ENCODE assay signal across 20 cellular contexts in genomic region chr10:121217331-121217730, GRCh38.
A peak's percentile ranks its signal among the peaks of the same experiment; 100 is the strongest.
DNase-seq lines count a peak whose midpoint lies in the region; TF ChIP-seq lines count a peak whose summit lies in the region.
"Had no signal": no experiment of that assay in that cellular context is flagged by ENCODE, and none has a peak within 500 bp of the region (broad histone marks: within the 10 kb centered on the region; RNA-seq: fewer than 3 reads in every experiment).

No MANE protein-coding gene starts in this region.

- no peaks in the 10 kb centered on the region for H3K36me3 Mint-ChIP-seq in neural progenitor cell
- H3K36me3 Mint-ChIP-seq: activated CD8-positive, alpha-beta memory T cell treated with anti-CD3 and anti-CD28 coated beads, Interleukin-2, amount 10 ng/mL, durations not matched to agents 7 days and 5 days; type B pancreatic cell had no signal

- peaks cover 2% of the 10 kb centered on the region for H3K27me3 Mint-ChIP-seq in neural progenitor cell (ENCODE audit: insufficient read depth, low read depth)
- H3K27me3 Mint-ChIP-seq: activated CD8-positive, alpha-beta memory T cell treated with anti-CD3 and anti-CD28 coated beads, Interleukin-2, amount 10 ng/mL, durations not matched to agents 7 days and 5 days; T-helper 17 cell; type B pancreatic cell had no signal

- peak; percentile 38 for DNase-seq in NCI-H146 (lab: John Stamatoyannopoulos, UW)
- peak; percentile 51 for DNase-seq in RPMI8226
- DNase-seq in superior temporal gyrus (ENCODE audit: extremely low spot score): peak; percentile 65
- no peak for DNase-seq in hepatic stellate cell (ENCODE audit: low spot score)
- no peak for DNase-seq in HT-29 (ENCODE audit: low spot score)
- DNase-seq in neural progenitor cell (ENCODE audit: low spot score): no peak
- DNase-seq: activated CD4-positive, alpha-beta T cell treated with anti-CD3 and anti-CD28 coated beads, Interleukin-2, amount 50 U/mL, for 4 hours; activated CD8-positive, alpha-beta memory T cell treated with anti-CD3 and anti-CD28 coated beads, Interleukin-2, amount 10 ng/mL, durations not matched to agents 7 days and 5 days; activated naive CD4-positive, alpha-beta T cell; activated T-cell treated with anti-CD3 and anti-CD28 coated beads, Interleukin-2, amount 50 U/mL, for 48 hours; DMS53; GDM1; Kasumi-1; mesenchymal stem cell; stimulated activated CD4-positive, alpha-beta T cell treated with anti-CD3 and anti-CD28 coated beads, Interleukin-4, amount 100 ng/mL, for 1 hour; T-helper 17 cell had no signal

- H3K4me2 ChIP-seq in neural progenitor cell: no peak overlapping the region
- H3K4me2 ChIP-seq: BLaER1 had no signal

- no peaks in the 10 kb centered on the region for H4K20me1 ChIP-seq in neural progenitor cell (ENCODE audit: low read depth)
- H4K20me1 ChIP-seq: BLaER1 had no signal

- no peak overlapping the region for H2AFZ ChIP-seq in neural progenitor cell (replicated peaks)

- H3F3A ChIP-seq in neural progenitor cell (ENCODE audit: low read depth): no peaks in the 10 kb centered on the region

- no peak overlapping the region for H3K27ac Mint-ChIP-seq in neural progenitor cell
- H3K27ac Mint-ChIP-seq: activated CD8-positive, alpha-beta memory T cell treated with anti-CD3 and anti-CD28 coated beads, Interleukin-2, amount 10 ng/mL, durations not matched to agents 7 days and 5 days; T-helper 17 cell; type B pancreatic cell had no signal

- TF ChIP-seq CTCF in neural progenitor cell (IDR thresholded peaks at IDR 0.05): no peak

- H3K4me3 Mint-ChIP-seq in neural progenitor cell: no peak overlapping the region
- H3K4me3 Mint-ChIP-seq: activated CD8-positive, alpha-beta memory T cell treated with anti-CD3 and anti-CD28 coated beads, Interleukin-2, amount 10 ng/mL, durations not matched to agents 7 days and 5 days; T-helper 17 cell; type B pancreatic cell had no signal

- no peaks in the 10 kb centered on the region for H3K36me3 ChIP-seq in neural progenitor cell
- H3K36me3 ChIP-seq: BLaER1, left ventricle myocardium inferior had no signal

- H3K79me2 ChIP-seq in neural progenitor cell (ENCODE audit: low read depth): no peaks in the 10 kb centered on the region

- no peak overlapping the region for H3K9ac ChIP-seq in neural progenitor cell
- H3K9ac ChIP-seq: BLaER1 had no signal

- H3K4me1 ChIP-seq in neural progenitor cell: no peaks in the 10 kb centered on the region
- H3K4me1 ChIP-seq: BLaER1, left ventricle myocardium inferior had no signal

- H3K4me1 Mint-ChIP-seq in neural progenitor cell: peaks cover 11% of the 10 kb centered on the region
- H3K4me1 Mint-ChIP-seq: activated CD8-positive, alpha-beta memory T cell treated with anti-CD3 and anti-CD28 coated beads, Interleukin-2, amount 10 ng/mL, durations not matched to agents 7 days and 5 days; T-helper 17 cell had no signal

- no peaks in the 10 kb centered on the region for H3K9me3 Mint-ChIP-seq in neural progenitor cell
- H3K9me3 Mint-ChIP-seq: type B pancreatic cell had no signal

- H3K4me3 ChIP-seq in neural progenitor cell: no peak overlapping the region
- H3K4me3 ChIP-seq: BLaER1, left ventricle myocardium inferior had no signal

- peak overlapping the region; percentile 85 for H3K27ac ChIP-seq in layer of hippocampus (ENCODE audit: low read depth, low read length)
- H3K27ac ChIP-seq in neural progenitor cell: no peak overlapping the region
- H3K27ac ChIP-seq: BLaER1, left ventricle myocardium inferior had no signal

- H3K27me3 ChIP-seq in layer of hippocampus (ENCODE audit: control insufficient read depth, insufficient read depth, low read length) (no peaks in the 10 kb centered on the region), neural progenitor cell (no peaks in the 10 kb centered on the region)
- H3K27me3 ChIP-seq: BLaER1 had no signal

- no peaks in the 10 kb centered on the region for H3K9me3 ChIP-seq in neural progenitor cell (ENCODE audit: low read depth)
- H3K9me3 ChIP-seq: BLaER1, left ventricle myocardium inferior had no signal

Comparison
In these comparisons a context has a peak if more than half of its experiments do, and no peak if none do; other contexts are left out.
1. DNase-seq: peak in NCI-H146 (single experiment), RPMI8226 (single experiment) and superior temporal gyrus (single experiment); none in hepatic stellate cell (single experiment), HT-29 (single experiment) and neural progenitor cell (single experiment).